ENCODE assay signal across 26 cellular contexts in the genomic region with DNA sequence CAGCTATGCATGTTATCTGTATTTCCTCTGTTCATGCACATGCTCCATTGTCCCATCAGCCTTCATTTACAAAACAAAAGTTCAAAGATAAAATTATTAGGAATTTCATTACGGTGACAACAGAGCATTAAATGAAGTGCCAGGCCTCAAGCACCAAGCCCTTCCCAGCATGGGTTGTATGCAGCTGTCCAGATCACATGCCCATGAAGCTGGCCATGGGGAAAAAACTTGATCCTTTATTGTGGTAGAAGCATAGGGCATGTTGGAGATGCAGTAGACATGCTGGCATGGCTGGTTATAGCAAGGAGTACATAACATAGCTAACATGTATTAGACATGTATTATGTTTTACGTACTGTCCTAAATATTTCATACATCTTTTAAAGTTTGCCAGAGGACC. TPM values are rescaled to one million over a fixed set of nuclear protein-coding genes. Genes with fewer than 3 reads are reported as not detected.
"Had no signal": no experiment of that assay in that cellular context is flagged by ENCODE, and none has a peak within 500 bp of the region (broad histone marks: within the 10 kb centered on the region; RNA-seq: fewer than 3 reads in every experiment).

No MANE protein-coding gene starts in this region.

- H3K36me3 ChIP-seq: gastrocnemius medialis, heart left ventricle, neural progenitor cell, right lobe of liver, thoracic aorta, tibial nerve, upper lobe of left lung had no signal

- H3K27me3 ChIP-seq: dorsolateral prefrontal cortex, gastrocnemius medialis, hepatocyte, right lobe of liver, upper lobe of left lung had no signal

- FAIRE-seq: colon, urothelium cell line had no signal

- H3K4me2 ChIP-seq: hepatocyte, neural progenitor cell had no signal

- DNase-seq: dorsolateral prefrontal cortex; effector CD4-positive, alpha-beta T cell; foreskin fibroblast; gastrocnemius medialis; heart left ventricle; immature natural killer cell; islet precursor cell; kidney glomerular epithelial cell; naive thymus-derived CD4-positive, alpha-beta T cell; right lobe of liver; stimulated activated CD4-positive, alpha-beta T cell treated with anti-CD3 and anti-CD28 coated beads, Interleukin-2, amount 100 ng/mL, for 24 hours; stimulated activated CD4-positive, alpha-beta T cell treated with anti-CD3 and anti-CD28 coated beads, Interleukin-4, amount 100 ng/mL, for 24 hours; stimulated activated naive CD8-positive, alpha-beta T cell treated with anti-CD3 and anti-CD28 coated beads, Interleukin-15, Interleukin-2, amounts not matched to agents 100 U/mL and 50 U/mL, for 24 hours; upper lobe of left lung had no signal

- H3K4me3 ChIP-seq: dorsolateral prefrontal cortex, gastrocnemius medialis, heart left ventricle, hepatocyte, lung, neural progenitor cell, right lobe of liver, thoracic aorta, tibial nerve, upper lobe of left lung had no signal

- H3K27ac ChIP-seq: dorsolateral prefrontal cortex, epithelial cell of prostate, gastrocnemius medialis, heart left ventricle, hepatocyte, neural progenitor cell, parathyroid adenoma, right lobe of liver, thoracic aorta, tibial nerve, upper lobe of left lung had no signal

- ATAC-seq: esophagus mucosa; gastrocnemius medialis; heart left ventricle; left lobe of liver; naive thymus-derived CD4-positive, alpha-beta T cell; right lobe of liver; stimulated activated memory B cell treated with anti-CD40 and anti-IgM and Interleukin-4, amounts not matched to agents 10 μg/mL and 1 μg/mL and 100 μg/mL, for 72 hours had no signal

- H3K9ac ChIP-seq: neural progenitor cell, parathyroid adenoma had no signal

- H3K9me3 ChIP-seq: gastrocnemius medialis, heart left ventricle, right lobe of liver, thoracic aorta, tibial nerve, upper lobe of left lung had no signal

- H3K79me2 ChIP-seq: parathyroid adenoma had no signal

- H2AFZ ChIP-seq: hepatocyte, neural progenitor cell, parathyroid adenoma had no signal

- H3K4me1 ChIP-seq: neural progenitor cell, parathyroid adenoma had no signal

RNA-seq across cellular contexts. Expression of a gene that starts 4.1 kb away (rescaled TPM):
- polyA plus RNA-seq: immature natural killer cell had no signal
